ENCODE assay signal across 16 cellular contexts in genomic region chr10:63799511-63799910, GRCh38.
DNase-seq lines count a peak whose midpoint lies in the region; ATAC-seq, FAIRE-seq and TF ChIP-seq lines count a peak whose summit lies in the region.
"Had no signal": no experiment of that assay in that cellular context is flagged by ENCODE, and none has a peak within 500 bp of the region (broad histone marks: within the 10 kb centered on the region; RNA-seq: fewer than 3 reads in every experiment).

No MANE protein-coding gene starts in this region.

- peaks cover 3% of the 10 kb centered on the region; the same call in 1 of the 2 replicates for H3K27me3 ChIP-seq in IMR-90 (ENCODE audit: control insufficient read depth, insufficient read depth, low read length)
- no peaks in the 10 kb centered on the region for H3K27me3 ChIP-seq in breast epithelium
- no peaks in the 10 kb centered on the region for H3K27me3 ChIP-seq in smooth muscle cell (ENCODE audit: low read depth)
- no peaks in the 10 kb centered on the region for H3K27me3 ChIP-seq in H9 (ENCODE audit: insufficient read depth, low read length)

- H3K27ac ChIP-seq in IMR-90 (ENCODE audit: insufficient read depth, low read length) (no peak overlapping the region), breast epithelium (peak overlapping the region; percentile 80 to 85), kidney (ENCODE audit: low read depth in 2 of 2, low read length in 2 of 2) (no peak overlapping the region), smooth muscle cell (ENCODE audit: low read depth) (peak overlapping the region; percentile 68), H9 (ENCODE audit: insufficient read length, low read depth, low read length) (no peak overlapping the region)

- no peaks in the 10 kb centered on the region for H3K9me1 ChIP-seq in IMR-90 (ENCODE audit: insufficient read depth, low read length)

- H3K4me1 Mint-ChIP-seq in H9: peaks cover 14 to 17% of the 10 kb centered on the region in 2 experiments

- H2BK20ac ChIP-seq in IMR-90 (ENCODE audit: low read depth, low read length): no peak overlapping the region
- H2BK20ac ChIP-seq in H9 (ENCODE audit: low read depth, low read length, poor library complexity, severe bottlenecking): no peak overlapping the region

- H2BK120ac ChIP-seq in IMR-90 (ENCODE audit: low read depth, low read length) (no peak overlapping the region), H9 (ENCODE audit: low read depth, low read length, poor library complexity, severe bottlenecking) (no peak overlapping the region)

- H3K4me1 ChIP-seq in IMR-90 (ENCODE audit: control insufficient read depth, insufficient read depth, low read length) (no peaks in the 10 kb centered on the region), breast epithelium (no peaks in the 10 kb centered on the region), kidney (ENCODE audit: control insufficient read depth in 1 of 2, insufficient read depth in 1 of 2, low read depth in 1 of 2, low read length in 2 of 2) (peaks cover 3 to 4% of the 10 kb centered on the region in 2 donors), smooth muscle cell (ENCODE audit: low read depth) (peaks cover 4% of the 10 kb centered on the region), H9 (ENCODE audit: insufficient read depth, low read length) (peaks cover 7% of the 10 kb centered on the region; the same call in 1 of the 2 replicates)

- in situ Hi-C loops in IMR-90 (cut with MboI; ENCODE audit: low sequenced_read_pairs): no loop called here

- no peaks in the 10 kb centered on the region for H3K79me1 ChIP-seq in IMR-90 (ENCODE audit: low read depth in 1 of 2, low read length in 2 of 2)
- no peaks in the 10 kb centered on the region for H3K79me1 ChIP-seq in H9 (ENCODE audit: insufficient read depth, low read depth, low read length, poor library complexity, severe bottlenecking)

- H3K4me2 ChIP-seq in IMR-90 (ENCODE audit: low read depth, low read length) (peak overlapping the region; percentile 9; the same call in 1 of the 2 replicates), smooth muscle cell (no peak overlapping the region), H9 (ENCODE audit: insufficient read depth, insufficient read length, low read length) (no peak overlapping the region)

- no peak overlapping the region for H3K4ac ChIP-seq in IMR-90 (ENCODE audit: low read depth, low read length)
- H3K4ac ChIP-seq in H9 (ENCODE audit: low read depth, low read length): no peak overlapping the region

- H3K36me3 ChIP-seq in IMR-90 (ENCODE audit: control insufficient read depth, insufficient read depth, low read length): no peaks in the 10 kb centered on the region
- no peaks in the 10 kb centered on the region for H3K36me3 ChIP-seq in breast epithelium
- no peaks in the 10 kb centered on the region for H3K36me3 ChIP-seq in kidney (ENCODE audit: control insufficient read depth in 1 of 2, insufficient read depth in 2 of 2, low read length in 2 of 2)
- H3K36me3 ChIP-seq in smooth muscle cell (ENCODE audit: low read depth): no peaks in the 10 kb centered on the region

- no peak overlapping the region for H2AK9ac ChIP-seq in IMR-90 (replicated peaks; ENCODE audit: low read depth, low read length, poor library complexity)

- no peak overlapping the region for H2BK5ac ChIP-seq in IMR-90 (ENCODE audit: low read depth, low read length, poor library complexity, severe bottlenecking)
- no peak overlapping the region for H2BK5ac ChIP-seq in H9 (ENCODE audit: insufficient read length, low read length)

- no peak overlapping the region for H3K27ac Mint-ChIP-seq in H9
- H3K27ac Mint-ChIP-seq: activated CD4-positive, alpha-beta T cell treated with anti-CD3 and anti-CD28 coated beads for 36 hours; activated naive CD4-positive, alpha-beta T cell treated with anti-CD3 and anti-CD28 coated beads, Interleukin-2, amount 50 U/mL, for 72 hours; stimulated activated effector memory CD8-positive, alpha-beta T cell treated with anti-CD3 and anti-CD28 coated beads, Interleukin-12 subunit alpha, Interleukin-12 subunit beta, amount 100 ng/mL, for 72 hours had no signal

- H3K36me3 Mint-ChIP-seq in H9 (ENCODE audit: insufficient read depth in 1 of 3, low read depth in 3 of 3): no peaks in the 10 kb centered on the region; a peak in 1 of 7 replicates
- H3K36me3 Mint-ChIP-seq: activated naive CD4-positive, alpha-beta T cell treated with anti-CD3 and anti-CD28 coated beads, Interleukin-2, amount 50 U/mL, for 72 hours; stimulated activated effector memory CD8-positive, alpha-beta T cell treated with anti-CD3 and anti-CD28 coated beads, Interleukin-12 subunit alpha, Interleukin-12 subunit beta, amount 100 ng/mL, for 72 hours had no signal

- TF ChIP-seq CTCF in IMR-90 (conservative IDR thresholded peaks at IDR 0.05; ENCODE audit: low read depth, low read length) (no peak), breast epithelium (IDR thresholded peaks at IDR 0.05) (no peak), kidney (IDR thresholded peaks at IDR 0.05; ENCODE audit: borderline replicate concordance, extremely low read depth, insufficient read depth) (no peak), smooth muscle cell (IDR thresholded peaks at IDR 0.05; ENCODE audit: borderline replicate concordance, insufficient read depth, poor library complexity, severe bottlenecking) (no peak), H9 (conservative IDR thresholded peaks at IDR 0.05) (no peak)

- no peak overlapping the region for H2AFZ ChIP-seq in IMR-90 (replicated peaks; ENCODE audit: low read length, poor library complexity)
- peak overlapping the region; percentile 13 for H2AFZ ChIP-seq in smooth muscle cell (ENCODE audit: low read depth)
- H2AFZ ChIP-seq in H9 (ENCODE audit: low read length): no peak overlapping the region

- no peaks in the 10 kb centered on the region for H3K23me2 ChIP-seq in H9 (ENCODE audit: insufficient read length, low read depth, low read length, poor library complexity, severe bottlenecking)

- H3K56ac ChIP-seq in IMR-90 (ENCODE audit: extremely low read depth, insufficient read depth, low read length): no peak overlapping the region
- H3K56ac ChIP-seq in H9 (ENCODE audit: insufficient read length, low read depth, low read length): no peak overlapping the region

- H3K79me2 ChIP-seq in smooth muscle cell (ENCODE audit: low read depth) (no peaks in the 10 kb centered on the region), H9 (ENCODE audit: insufficient read depth, low read length) (no peaks in the 10 kb centered on the region)

- no peak overlapping the region for H3K4me3 Mint-ChIP-seq in H9
- H3K4me3 Mint-ChIP-seq: activated CD4-positive, alpha-beta T cell treated with anti-CD3 and anti-CD28 coated beads for 36 hours; stimulated activated effector memory CD8-positive, alpha-beta T cell treated with anti-CD3 and anti-CD28 coated beads, Interleukin-12 subunit alpha, Interleukin-12 subunit beta, amount 100 ng/mL, for 72 hours had no signal

- DNase-seq in IMR-90 (no peak), breast epithelium (ENCODE audit: low spot score in 2 of 2) (no peak), kidney (no peak), smooth muscle cell (lab: John Stamatoyannopoulos, UW; ENCODE audit: unreplicated experiment) (no peak), DMS153 (lab: John Stamatoyannopoulos, UW) (no peak), NCI-H2227 (lab: John Stamatoyannopoulos, UW; ENCODE audit: unreplicated experiment) (no peak), H9 (no peak)
- DNase-seq in activated CD4-positive, CD25-positive, alpha-beta regulatory T cell treated with anti-CD3 and anti-CD28 coated beads, Interleukin-2, amount 50 U/mL, for 72 hours: no peak
- DNase-seq: activated CD8-positive, alpha-beta memory T cell treated with anti-CD3 and anti-CD28 coated beads, Interleukin-2, amount 50 U/mL, for 48 hours; DND-41; GOT3; NCI-H2171 had no signal

- WGBS in IMR-90 (ENCODE audit: extremely low coverage in 2 of 2, insufficient read length in 1 of 2), 2 experiments: no CpG with 5 or more reads among the region's 6 CpGs
- WGBS in smooth muscle cell (ENCODE audit: low lambda C conversion rate): 72% methylated on average over 6 of the region's 6 CpGs
- WGBS in H9 (ENCODE audit: extremely low coverage, insufficient read length, low lambda C conversion rate): no CpG with 5 or more reads among the region's 6 CpGs

- H3K9me3 ChIP-seq in IMR-90 (ENCODE audit: control insufficient read depth, insufficient read depth, low read length): no peaks in the 10 kb centered on the region
- H3K9me3 ChIP-seq in breast epithelium: no peaks in the 10 kb centered on the region
- no peaks in the 10 kb centered on the region for H3K9me3 ChIP-seq in kidney (ENCODE audit: control insufficient read depth in 1 of 2, low read length in 2 of 2)
- no peaks in the 10 kb centered on the region for H3K9me3 ChIP-seq in smooth muscle cell (replicated peaks; ENCODE audit: low read depth)
- H3K9me3 ChIP-seq in H9 (ENCODE audit: control insufficient read depth, low read depth, low read length): no peaks in the 10 kb centered on the region

- H3K18ac ChIP-seq in IMR-90 (ENCODE audit: low read depth, low read length): no peak overlapping the region
- H3K18ac ChIP-seq in H9 (ENCODE audit: insufficient read length, low read depth, low read length): no peak overlapping the region

- TF ChIP-seq RAD21 in IMR-90 (IDR thresholded peaks at IDR 0.05; ENCODE audit: low read length): no peak

- no peak for ATAC-seq in IMR-90 (ENCODE audit: low read depth)
- ATAC-seq: activated CD4-positive, alpha-beta T cell treated with anti-CD3 and anti-CD28 coated beads for 36 hours; activated naive CD4-positive, alpha-beta T cell treated with anti-CD3 and anti-CD28 coated beads, Interleukin-2, amount 50 U/mL, for 72 hours had no signal

- H3K9me3 Mint-ChIP-seq in H9: no peaks in the 10 kb centered on the region
- H3K9me3 Mint-ChIP-seq: activated naive CD4-positive, alpha-beta T cell treated with anti-CD3 and anti-CD28 coated beads, Interleukin-2, amount 50 U/mL, for 72 hours; stimulated activated effector memory CD8-positive, alpha-beta T cell treated with anti-CD3 and anti-CD28 coated beads, Interleukin-12 subunit alpha, Interleukin-12 subunit beta, amount 100 ng/mL, for 72 hours had no signal

- dilution Hi-C loops in IMR-90 (cut with HindIII; ENCODE audit: low sequenced_read_pairs, unreplicated experiment): no loop called here

- intact Hi-C loops in IMR-90 (cut with micrococcal nuclease): no loop called here
- intact Hi-C loops in breast epithelium (cut with DNase I; ENCODE audit: low total_unique reads): no loop called here
- intact Hi-C loops in kidney (cut with DNase I): no loop called here

- no peaks in the 10 kb centered on the region for H3K27me3 Mint-ChIP-seq in H9 (ENCODE audit: low read depth)
- H3K27me3 Mint-ChIP-seq: activated CD4-positive, alpha-beta T cell treated with anti-CD3 and anti-CD28 coated beads for 36 hours had no signal

- H3F3A ChIP-seq in smooth muscle cell (ENCODE audit: low read depth): no peaks in the 10 kb centered on the region

- no peak overlapping the region for H2BK12ac ChIP-seq in H9 (ENCODE audit: insufficient read length, low read depth, low read length)

- H3K9ac ChIP-seq in IMR-90 (ENCODE audit: low read depth, low read length) (no peak overlapping the region), kidney (ENCODE audit: low read length in 2 of 2) (no peak overlapping the region), smooth muscle cell (ENCODE audit: low read depth) (no peak overlapping the region), H9 (ENCODE audit: extremely low read depth, insufficient read length, low read length) (no peak overlapping the region)

- no peak overlapping the region for H3T11ph ChIP-seq in H9 (ENCODE audit: low read length)

- H2BK15ac ChIP-seq in IMR-90 (ENCODE audit: low read depth, low read length): no peak overlapping the region
- no peak overlapping the region for H2BK15ac ChIP-seq in H9 (ENCODE audit: low read depth, low read length)

- H4K5ac ChIP-seq in IMR-90 (ENCODE audit: low read depth, low read length) (no peak overlapping the region), H9 (ENCODE audit: insufficient read length, low read depth, low read length) (no peak overlapping the region)

- TF ChIP-seq POLR2A in IMR-90 (IDR thresholded peaks at IDR 0.05; ENCODE audit: low read depth, low read length) (no peak), breast epithelium (IDR thresholded peaks at IDR 0.05) (no peak)

- no peak overlapping the region for H4K8ac ChIP-seq in IMR-90 (ENCODE audit: low read depth in 2 of 2, low read length in 2 of 2)
- no peak overlapping the region for H4K8ac ChIP-seq in H9 (replicated peaks; ENCODE audit: insufficient read length, low read depth, low read length)

- CTCF ChIA-PET in IMR-90 (lab: Yijun Ruan, JAX): no interaction called here

- H4K91ac ChIP-seq in IMR-90 (ENCODE audit: insufficient read depth, low read depth, low read length) (no peak overlapping the region), H9 (ENCODE audit: insufficient read length, low read depth, low read length) (no peak overlapping the region)

- H3K4me3 ChIP-seq in IMR-90 (ENCODE audit: insufficient read depth, low read depth, low read length) (no peak overlapping the region), breast epithelium (peak overlapping the region in 2 of 3 donors; percentile 3 to 33), kidney (ENCODE audit: low read length in 2 of 2) (peak overlapping the region; percentile 9 to 24), smooth muscle cell (no peak overlapping the region)
- H3K4me3 ChIP-seq: skin epidermis had no signal

- no peak for FAIRE-seq in kidney (lab: Jason Lieb, UNC)

- no peak overlapping the region for H3K23ac ChIP-seq in IMR-90 (ENCODE audit: low read depth, low read length)
- no peak overlapping the region for H3K23ac ChIP-seq in H9 (ENCODE audit: insufficient read length, low read depth, low read length)

- H2AK5ac ChIP-seq in IMR-90 (ENCODE audit: low read depth, low read length) (no peak overlapping the region), H9 (ENCODE audit: insufficient read length, low read length) (no peak overlapping the region)

- no peaks in the 10 kb centered on the region for H4K20me1 ChIP-seq in IMR-90 (ENCODE audit: insufficient read depth, low read length)
- H4K20me1 ChIP-seq in smooth muscle cell (ENCODE audit: low read depth): no peaks in the 10 kb centered on the region
- H4K20me1 ChIP-seq in H9 (ENCODE audit: control insufficient read depth, insufficient read depth, insufficient read length): no peaks in the 10 kb centered on the region

- no TSS peak for BruUV-seq in IMR-90 (replicated peaks; lab: Mats Ljungman, UMichigan)

- H3K14ac ChIP-seq in IMR-90 (replicated peaks; ENCODE audit: low read depth, low read length) (no peak overlapping the region), H9 (ENCODE audit: insufficient read depth, low read length) (no peak overlapping the region)

- POLR2A ChIA-PET in IMR-90 (lab: Charles Lee; ENCODE audit: unreplicated experiment): no interaction called here

Comparison
In these comparisons a context has a peak if more than half of its experiments do, and no peak if none do; other contexts are left out.
1. H3K27ac ChIP-seq: peak in breast epithelium (2 of 2) and smooth muscle cell (single experiment); none in IMR-90 (single experiment), kidney (0 of 2) and H9 (single experiment).
2. H3K4me3 ChIP-seq: peak in breast epithelium (2 of 3) and kidney (2 of 2); none in IMR-90 (single experiment) and smooth muscle cell (single experiment).